Comparison of ENCODE assay signal across 1 cellular context in the genomic region with DNA sequence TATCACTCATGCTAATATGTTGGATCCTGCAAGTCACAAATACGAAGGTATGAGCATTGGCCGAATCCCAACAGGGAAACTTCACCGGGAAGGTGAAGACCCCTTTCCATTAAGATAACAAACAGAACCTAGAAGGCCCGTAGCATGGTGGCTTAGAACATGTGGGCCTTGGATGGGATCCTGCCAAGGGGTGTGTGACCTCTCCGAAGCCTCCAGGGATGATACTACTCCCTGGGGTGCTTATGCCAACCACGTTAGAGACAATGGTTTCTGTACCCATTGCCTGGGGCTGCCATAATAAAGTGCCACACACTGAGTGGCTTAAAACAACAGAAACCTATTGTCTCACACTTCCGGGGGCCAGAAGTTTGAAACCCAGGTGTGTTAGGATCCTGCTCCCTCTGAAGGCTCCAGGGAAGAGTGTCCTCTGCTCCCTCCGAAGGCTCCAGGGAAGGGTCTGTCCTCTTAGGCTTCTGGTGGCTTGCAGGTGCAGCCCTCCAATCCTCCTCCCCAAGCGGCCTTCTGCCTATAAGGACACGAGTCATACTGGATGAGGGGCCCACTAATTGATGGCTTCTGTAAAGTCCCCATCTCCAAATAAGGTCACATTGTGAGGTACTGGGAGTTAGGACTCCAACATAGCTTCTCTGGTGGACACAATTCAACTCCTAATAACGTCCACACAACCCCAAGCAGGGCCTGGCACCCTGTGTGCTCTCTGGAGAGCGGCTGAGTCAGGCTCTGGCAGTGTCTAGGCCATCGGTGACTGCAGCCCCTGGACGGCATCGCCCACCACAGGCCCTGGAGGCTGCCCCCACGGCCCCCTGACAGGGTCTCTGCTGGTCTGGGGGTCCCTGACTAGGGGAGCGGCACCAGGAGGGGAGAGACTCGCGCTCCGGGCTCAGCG.
TF ChIP-seq lines count a peak whose summit lies in the region.

No MANE protein-coding gene starts in this region.

TF ChIP-seq in GM23338, 12 proteins besides CTCF, POLR2A, EP300 and RAD21 (continued from another document):
- TF ChIP-seq, protein P1, sequence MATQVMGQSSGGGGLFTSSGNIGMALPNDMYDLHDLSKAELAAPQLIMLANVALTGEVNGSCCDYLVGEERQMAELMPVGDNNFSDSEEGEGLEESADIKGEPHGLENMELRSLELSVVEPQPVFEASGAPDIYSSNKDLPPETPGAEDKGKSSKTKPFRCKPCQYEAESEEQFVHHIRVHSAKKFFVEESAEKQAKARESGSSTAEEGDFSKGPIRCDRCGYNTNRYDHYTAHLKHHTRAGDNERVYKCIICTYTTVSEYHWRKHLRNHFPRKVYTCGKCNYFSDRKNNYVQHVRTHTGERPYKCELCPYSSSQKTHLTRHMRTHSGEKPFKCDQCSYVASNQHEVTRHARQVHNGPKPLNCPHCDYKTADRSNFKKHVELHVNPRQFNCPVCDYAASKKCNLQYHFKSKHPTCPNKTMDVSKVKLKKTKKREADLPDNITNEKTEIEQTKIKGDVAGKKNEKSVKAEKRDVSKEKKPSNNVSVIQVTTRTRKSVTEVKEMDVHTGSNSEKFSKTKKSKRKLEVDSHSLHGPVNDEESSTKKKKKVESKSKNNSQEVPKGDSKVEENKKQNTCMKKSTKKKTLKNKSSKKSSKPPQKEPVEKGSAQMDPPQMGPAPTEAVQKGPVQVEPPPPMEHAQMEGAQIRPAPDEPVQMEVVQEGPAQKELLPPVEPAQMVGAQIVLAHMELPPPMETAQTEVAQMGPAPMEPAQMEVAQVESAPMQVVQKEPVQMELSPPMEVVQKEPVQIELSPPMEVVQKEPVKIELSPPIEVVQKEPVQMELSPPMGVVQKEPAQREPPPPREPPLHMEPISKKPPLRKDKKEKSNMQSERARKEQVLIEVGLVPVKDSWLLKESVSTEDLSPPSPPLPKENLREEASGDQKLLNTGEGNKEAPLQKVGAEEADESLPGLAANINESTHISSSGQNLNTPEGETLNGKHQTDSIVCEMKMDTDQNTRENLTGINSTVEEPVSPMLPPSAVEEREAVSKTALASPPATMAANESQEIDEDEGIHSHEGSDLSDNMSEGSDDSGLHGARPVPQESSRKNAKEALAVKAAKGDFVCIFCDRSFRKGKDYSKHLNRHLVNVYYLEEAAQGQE (IDR thresholded peaks at IDR 0.05; ENCODE audit: unreplicated experiment), result no peak
- TF ChIP-seq EZH2phosphoT487 (IDR thresholded peaks at IDR 0.05; ENCODE audit: unreplicated experiment) (no peak), ZNF114 (CRISPR knock-in tag; IDR thresholded peaks at IDR 0.05) (no peak), EZH2 (IDR thresholded peaks at IDR 0.05; ENCODE audit: low read depth, unreplicated experiment) (no peak), NANOG (IDR thresholded peaks at IDR 0.05; ENCODE audit: borderline replicate concordance) (no peak), STAT1 (IDR thresholded peaks at IDR 0.05; ENCODE audit: unreplicated experiment) (no peak)
- TF ChIP-seq, protein P2, sequence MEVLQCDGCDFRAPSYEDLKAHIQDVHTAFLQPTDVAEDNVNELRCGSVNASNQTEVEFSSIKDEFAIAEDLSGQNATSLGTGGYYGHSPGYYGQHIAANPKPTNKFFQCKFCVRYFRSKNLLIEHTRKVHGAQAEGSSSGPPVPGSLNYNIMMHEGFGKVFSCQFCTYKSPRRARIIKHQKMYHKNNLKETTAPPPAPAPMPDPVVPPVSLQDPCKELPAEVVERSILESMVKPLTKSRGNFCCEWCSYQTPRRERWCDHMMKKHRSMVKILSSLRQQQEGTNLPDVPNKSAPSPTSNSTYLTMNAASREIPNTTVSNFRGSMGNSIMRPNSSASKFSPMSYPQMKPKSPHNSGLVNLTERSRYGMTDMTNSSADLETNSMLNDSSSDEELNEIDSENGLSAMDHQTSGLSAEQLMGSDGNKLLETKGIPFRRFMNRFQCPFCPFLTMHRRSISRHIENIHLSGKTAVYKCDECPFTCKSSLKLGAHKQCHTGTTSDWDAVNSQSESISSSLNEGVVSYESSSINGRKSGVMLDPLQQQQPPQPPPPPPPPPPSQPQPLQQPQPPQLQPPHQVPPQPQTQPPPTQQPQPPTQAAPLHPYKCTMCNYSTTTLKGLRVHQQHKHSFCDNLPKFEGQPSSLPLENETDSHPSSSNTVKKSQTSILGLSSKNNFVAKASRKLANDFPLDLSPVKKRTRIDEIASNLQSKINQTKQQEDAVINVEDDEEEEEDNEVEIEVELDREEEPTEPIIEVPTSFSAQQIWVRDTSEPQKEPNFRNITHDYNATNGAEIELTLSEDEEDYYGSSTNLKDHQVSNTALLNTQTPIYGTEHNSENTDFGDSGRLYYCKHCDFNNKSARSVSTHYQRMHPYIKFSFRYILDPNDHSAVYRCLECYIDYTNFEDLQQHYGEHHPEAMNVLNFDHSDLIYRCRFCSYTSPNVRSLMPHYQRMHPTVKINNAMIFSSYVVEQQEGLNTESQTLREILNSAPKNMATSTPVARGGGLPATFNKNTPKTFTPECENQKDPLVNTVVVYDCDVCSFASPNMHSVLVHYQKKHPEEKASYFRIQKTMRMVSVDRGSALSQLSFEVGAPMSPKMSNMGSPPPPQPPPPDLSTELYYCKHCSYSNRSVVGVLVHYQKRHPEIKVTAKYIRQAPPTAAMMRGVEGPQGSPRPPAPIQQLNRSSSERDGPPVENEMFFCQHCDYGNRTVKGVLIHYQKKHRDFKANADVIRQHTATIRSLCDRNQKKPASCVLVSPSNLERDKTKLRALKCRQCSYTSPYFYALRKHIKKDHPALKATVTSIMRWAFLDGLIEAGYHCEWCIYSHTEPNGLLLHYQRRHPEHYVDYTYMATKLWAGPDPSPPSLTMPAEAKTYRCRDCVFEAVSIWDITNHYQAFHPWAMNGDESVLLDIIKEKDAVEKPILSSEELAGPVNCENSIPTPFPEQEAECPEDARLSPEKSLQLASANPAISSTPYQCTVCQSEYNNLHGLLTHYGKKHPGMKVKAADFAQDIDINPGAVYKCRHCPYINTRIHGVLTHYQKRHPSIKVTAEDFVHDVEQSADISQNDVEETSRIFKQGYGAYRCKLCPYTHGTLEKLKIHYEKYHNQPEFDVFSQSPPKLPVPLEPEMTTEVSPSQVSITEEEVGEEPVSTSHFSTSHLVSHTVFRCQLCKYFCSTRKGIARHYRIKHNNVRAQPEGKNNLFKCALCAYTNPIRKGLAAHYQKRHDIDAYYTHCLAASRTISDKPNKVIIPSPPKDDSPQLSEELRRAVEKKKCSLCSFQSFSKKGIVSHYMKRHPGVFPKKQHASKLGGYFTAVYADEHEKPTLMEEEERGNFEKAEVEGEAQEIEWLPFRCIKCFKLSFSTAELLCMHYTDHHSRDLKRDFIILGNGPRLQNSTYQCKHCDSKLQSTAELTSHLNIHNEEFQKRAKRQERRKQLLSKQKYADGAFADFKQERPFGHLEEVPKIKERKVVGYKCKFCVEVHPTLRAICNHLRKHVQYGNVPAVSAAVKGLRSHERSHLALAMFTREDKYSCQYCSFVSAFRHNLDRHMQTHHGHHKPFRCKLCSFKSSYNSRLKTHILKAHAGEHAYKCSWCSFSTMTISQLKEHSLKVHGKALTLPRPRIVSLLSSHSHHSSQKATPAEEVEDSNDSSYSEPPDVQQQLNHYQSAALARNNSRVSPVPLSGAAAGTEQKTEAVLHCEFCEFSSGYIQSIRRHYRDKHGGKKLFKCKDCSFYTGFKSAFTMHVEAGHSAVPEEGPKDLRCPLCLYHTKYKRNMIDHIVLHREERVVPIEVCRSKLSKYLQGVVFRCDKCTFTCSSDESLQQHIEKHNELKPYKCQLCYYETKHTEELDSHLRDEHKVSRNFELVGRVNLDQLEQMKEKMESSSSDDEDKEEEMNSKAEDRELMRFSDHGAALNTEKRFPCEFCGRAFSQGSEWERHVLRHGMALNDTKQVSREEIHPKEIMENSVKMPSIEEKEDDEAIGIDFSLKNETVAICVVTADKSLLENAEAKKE (CRISPR knock-in tag; IDR thresholded peaks at IDR 0.05), result no peak
- TF ChIP-seq, protein P3, sequence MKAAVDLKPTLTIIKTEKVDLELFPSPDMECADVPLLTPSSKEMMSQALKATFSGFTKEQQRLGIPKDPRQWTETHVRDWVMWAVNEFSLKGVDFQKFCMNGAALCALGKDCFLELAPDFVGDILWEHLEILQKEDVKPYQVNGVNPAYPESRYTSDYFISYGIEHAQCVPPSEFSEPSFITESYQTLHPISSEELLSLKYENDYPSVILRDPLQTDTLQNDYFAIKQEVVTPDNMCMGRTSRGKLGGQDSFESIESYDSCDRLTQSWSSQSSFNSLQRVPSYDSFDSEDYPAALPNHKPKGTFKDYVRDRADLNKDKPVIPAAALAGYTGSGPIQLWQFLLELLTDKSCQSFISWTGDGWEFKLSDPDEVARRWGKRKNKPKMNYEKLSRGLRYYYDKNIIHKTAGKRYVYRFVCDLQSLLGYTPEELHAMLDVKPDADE (IDR thresholded peaks at IDR 0.05), result no peak
TF ChIP-seq in GM23338: peak in this region for 0.
